In genomic region chr13:64531400-64531799, GRCh38 we compare ENCODE assay signal across 23 cellular contexts.
DNase-seq lines count a peak whose midpoint lies in the region; ATAC-seq, FAIRE-seq and TF ChIP-seq lines count a peak whose summit lies in the region.
"Had no signal": no experiment of that assay in that cellular context is flagged by ENCODE, and none has a peak within 500 bp of the region (broad histone marks: within the 10 kb centered on the region; RNA-seq: fewer than 3 reads in every experiment).

No MANE protein-coding gene starts in this region.

- H3K4me2 ChIP-seq in HepG2 (ENCODE audit: low read depth, low read length) (no peak overlapping the region), OCI-LY1 (ENCODE audit: low read length) (no peak overlapping the region), K562 (ENCODE audit: insufficient read depth, low read length) (no peak overlapping the region)
- H3K4me2 ChIP-seq: A549; BLaER1 treated with 17β-estradiol and CSF1 and Interleukin-3, amounts not matched to agents 10 nM and 100 nM had no signal

- ATAC-seq in HepG2 (no peak), right lobe of liver (no peak), K562 (no peak), GM18873 (IDR thresholded peaks at IDR 0.05; ENCODE audit: low FRiP score, unreplicated experiment) (no peak)
- ATAC-seq: A549 had no signal

- CTCF ChIA-PET in HepG2 (lab: Yijun Ruan, JAX; ENCODE audit: low intra/inter-chr PET ratio, low total read pairs): no interaction called here
- CTCF ChIA-PET in K562 (lab: Yijun Ruan, JAX; ENCODE audit: low intra/inter-chr PET ratio): no interaction called here

- H3K9me3 ChIP-seq in HepG2 (ENCODE audit: low read length) (no peaks in the 10 kb centered on the region), right lobe of liver (no peaks in the 10 kb centered on the region), OCI-LY1 (ENCODE audit: low read length) (0 out of 2 replicates have a peak, but pooled peaks cover 2% of the 10 kb centered on the region), K562 (replicated peaks; ENCODE audit: control insufficient read depth, insufficient read depth, low read depth, low read length) (no peaks in the 10 kb centered on the region)
- H3K9me3 ChIP-seq: A549; BE2C; BLaER1 treated with 17β-estradiol and CSF1 and Interleukin-3, amounts not matched to agents 10 nM and 100 nM; HAP-1 had no signal

- H3K27me3 ChIP-seq in HepG2 (ENCODE audit: control insufficient read depth in 1 of 2, insufficient read depth in 2 of 2, low read length in 2 of 2): no peaks in the 10 kb centered on the region
- H3K27me3 ChIP-seq in right lobe of liver: no peaks in the 10 kb centered on the region
- no peaks in the 10 kb centered on the region for H3K27me3 ChIP-seq in OCI-LY1 (ENCODE audit: insufficient read depth, low read length)
- no peaks in the 10 kb centered on the region for H3K27me3 ChIP-seq in K562 (ENCODE audit: control insufficient read depth in 2 of 2, insufficient read depth in 2 of 2, low read length in 2 of 2)
- H3K27me3 ChIP-seq: BE2C; BLaER1 treated with 17β-estradiol and CSF1 and Interleukin-3, amounts not matched to agents 10 nM and 100 nM had no signal

- no peaks in the 10 kb centered on the region for H3K9me1 ChIP-seq in K562 (ENCODE audit: control insufficient read depth, insufficient read depth, low read length)

- TF ChIP-seq POLR2A in HepG2 (IDR thresholded peaks at IDR 0.05; ENCODE audit: insufficient read depth in 1 of 2, low read depth in 2 of 2, low read length in 2 of 2) (no peak), right lobe of liver (IDR thresholded peaks at IDR 0.05) (no peak), K562 (conservative IDR thresholded peaks at IDR 0.05) (no peak)

- TF ChIP-seq CTCF in HepG2 (CRISPR knock-in tag; IDR thresholded peaks at IDR 0.05): no peak
- TF ChIP-seq CTCF in right lobe of liver (IDR thresholded peaks at IDR 0.05): no peak
- no peak for TF ChIP-seq CTCF in OCI-LY1 (IDR thresholded peaks at IDR 0.05; ENCODE audit: low read length)
- TF ChIP-seq CTCF in K562 (IDR thresholded peaks at IDR 0.05 in 2 of 3, conservative IDR thresholded peaks at IDR 0.05 in 1 of 3; ENCODE audit: insufficient read depth in 2 of 3, low read depth in 1 of 3, low read length in 3 of 3): no peak

- H3K9me2 ChIP-seq in OCI-LY1 (ENCODE audit: low read depth, low read length): no peaks in the 10 kb centered on the region

- H2AFZ ChIP-seq in HepG2 (ENCODE audit: low read length) (no peak overlapping the region), OCI-LY1 (ENCODE audit: low read length) (peak overlapping the region; percentile 24; the same call in 1 of the 2 replicates), K562 (ENCODE audit: low read depth, low read length) (no peak overlapping the region)

- no peaks in the 10 kb centered on the region for H4K20me1 ChIP-seq in HepG2 (ENCODE audit: insufficient read depth, low read length)
- H4K20me1 ChIP-seq in OCI-LY1 (ENCODE audit: insufficient read depth, low read length): no peaks in the 10 kb centered on the region
- no peaks in the 10 kb centered on the region for H4K20me1 ChIP-seq in K562 (replicated peaks; ENCODE audit: control insufficient read depth, insufficient read depth, low read length)
- H4K20me1 ChIP-seq: BLaER1 treated with 17β-estradiol and CSF1 and Interleukin-3, amounts not matched to agents 10 nM and 100 nM had no signal

- POLR2A ChIA-PET in HepG2 (lab: Yijun Ruan, JAX) (no interaction called here), K562 (lab: Yijun Ruan, JAX) (no interaction called here)

- H3K4me3 ChIP-seq in HepG2 (replicated peaks in 1 of 3; ENCODE audit: insufficient read depth in 1 of 3, low read depth in 2 of 3, low read length in 3 of 3): no peak overlapping the region
- H3K4me3 ChIP-seq in right lobe of liver: no peak overlapping the region
- no peak overlapping the region for H3K4me3 ChIP-seq in OCI-LY1 (ENCODE audit: low read depth, low read length, poor library complexity, severe bottlenecking)
- H3K4me3 ChIP-seq in K562: no peak overlapping the region
- H3K4me3 ChIP-seq: A549; BLaER1 treated with 17β-estradiol and CSF1 and Interleukin-3, amounts not matched to agents 10 nM and 100 nM; HAP-1 had no signal

- H3K27ac ChIP-seq in HepG2 (ENCODE audit: extremely low read length, insufficient read depth, low read length) (no peak overlapping the region), right lobe of liver (no peak overlapping the region), OCI-LY1 (ENCODE audit: low read depth, low read length, poor library complexity, severe bottlenecking) (no peak overlapping the region), K562 (ENCODE audit: extremely low read depth, low read depth, low read length) (no peak overlapping the region)
- H3K27ac ChIP-seq: A549; BLaER1 treated with 17β-estradiol and CSF1 and Interleukin-3, amounts not matched to agents 10 nM and 100 nM had no signal

- H3K9ac ChIP-seq in HepG2 (ENCODE audit: insufficient read depth, low read depth, low read length) (no peak overlapping the region), OCI-LY1 (ENCODE audit: low read length) (no peak overlapping the region), K562 (ENCODE audit: insufficient read depth in 1 of 2, low read depth in 2 of 2, low read length in 2 of 2) (no peak overlapping the region)
- H3K9ac ChIP-seq: BLaER1 treated with 17β-estradiol and CSF1 and Interleukin-3, amounts not matched to agents 10 nM and 100 nM had no signal

- H3K4me1 ChIP-seq in HepG2 (ENCODE audit: insufficient read depth, low read length) (no peaks in the 10 kb centered on the region), right lobe of liver (no peaks in the 10 kb centered on the region), OCI-LY1 (ENCODE audit: insufficient read depth, low read length, severe bottlenecking) (no peaks in the 10 kb centered on the region), K562 (replicated peaks in 1 of 2; ENCODE audit: control insufficient read depth in 2 of 2, insufficient read depth in 2 of 2, low read length in 2 of 2) (no peaks in the 10 kb centered on the region)
- H3K4me1 ChIP-seq: A549; BE2C; BLaER1 treated with 17β-estradiol and CSF1 and Interleukin-3, amounts not matched to agents 10 nM and 100 nM had no signal

- TF ChIP-seq EP300 in HepG2 (IDR thresholded peaks at IDR 0.05; ENCODE audit: low read depth in 2 of 2, low read length in 2 of 2) (no peak), HepG2 (CRISPR knock-in tag; IDR thresholded peaks at IDR 0.05; ENCODE audit: borderline replicate concordance) (no peak), K562 (IDR thresholded peaks at IDR 0.05; ENCODE audit: low read length) (no peak)

- WGBS in HepG2 (ENCODE audit: low lambda C conversion rate): under 1% methylated on average over 4 of the region's 4 CpGs
- WGBS in right lobe of liver (ENCODE audit: insufficient coverage, low coverage, low lambda C conversion rate, missing lambda C conversion rate): 43% methylated on average over 4 of the region's 4 CpGs
- 0% methylated on average over 3 of the region's 4 CpGs for WGBS in K562 (ENCODE audit: insufficient coverage, low coverage, missing lambda C conversion rate)

- H3F3A ChIP-seq in OCI-LY1 (ENCODE audit: insufficient read depth, low read length): no peaks in the 10 kb centered on the region

- no TSS peak for BruUV-seq in HepG2 (replicated peaks; lab: Mats Ljungman, UMichigan)
- no TSS peak for BruUV-seq in K562 (replicated peaks; lab: Mats Ljungman, UMichigan)

- H3K36me3 ChIP-seq in HepG2 (replicated peaks in 1 of 2; ENCODE audit: control insufficient read depth in 1 of 2, insufficient read depth in 2 of 2, low read length in 2 of 2) (no peaks in the 10 kb centered on the region), right lobe of liver (no peaks in the 10 kb centered on the region), OCI-LY1 (ENCODE audit: insufficient read depth, low read length) (no peaks in the 10 kb centered on the region), K562 (ENCODE audit: control insufficient read depth, insufficient read depth, low read length) (no peaks in the 10 kb centered on the region)
- H3K36me3 ChIP-seq: BE2C; BLaER1 treated with 17β-estradiol and CSF1 and Interleukin-3, amounts not matched to agents 10 nM and 100 nM; HAP-1 had no signal

- DNase-seq in HepG2 (ENCODE audit: low spot score) (no peak), right lobe of liver (no peak), K562 (ENCODE audit: extremely low read depth in 1 of 4, low spot score in 3 of 4) (no peak), NCI-H1048 (lab: John Stamatoyannopoulos, UW) (no peak)
- DNase-seq: 8988T; ACHN; BE2C; CD4-positive, alpha-beta T cell; CD8-positive, alpha-beta memory T cell; DMS 273 treated with DMSO at 0.1 percent for 48 hours; DMS79; EL; GDM1; GOT3; HFFc6 had no signal

- intact Hi-C loops in HepG2 (cut with micrococcal nuclease; ENCODE audit: unreplicated experiment): no loop called here
- intact Hi-C loops in right lobe of liver (cut with DNase I): no loop called here
- intact Hi-C loops in K562 (cut with micrococcal nuclease): no loop called here

- TF ChIP-seq RAD21 in HepG2 (CRISPR knock-in tag; IDR thresholded peaks at IDR 0.05): no peak
- TF ChIP-seq RAD21 in K562 (CRISPR knock-in tag; conservative IDR thresholded peaks at IDR 0.05 in 1 of 2, IDR thresholded peaks at IDR 0.05 in 1 of 2): no peak

- FAIRE-seq in HepG2 (lab: Jason Lieb, UNC) (no peak), K562 (lab: Jason Lieb, UNC) (no peak)
- FAIRE-seq: A549, D721Med, GM12892, GM19239 had no signal

- in situ Hi-C loops in HepG2 (cut with HindIII; ENCODE audit: extremely low pct_ligation_motif_present, low pct_unique_long_range_greater_than_20kb) (no loop called here), K562 (cut with MboI) (no loop called here)

- no peaks in the 10 kb centered on the region for H3K79me2 ChIP-seq in HepG2 (ENCODE audit: insufficient read depth, low read length)
- H3K79me2 ChIP-seq in OCI-LY1 (ENCODE audit: insufficient read depth, low read length): no peaks in the 10 kb centered on the region
- no peaks in the 10 kb centered on the region for H3K79me2 ChIP-seq in K562 (ENCODE audit: control insufficient read depth, insufficient read depth, low read length)

TF ChIP-seq in HepG2, 621 proteins besides CTCF, POLR2A, EP300 and RAD21 (continues in another document):
- no peak for TF ChIP-seq FOXJ3 (CRISPR knock-in tag; IDR thresholded peaks at IDR 0.05; ENCODE audit: borderline replicate concordance)

TF ChIP-seq in K562, 482 proteins besides CTCF, POLR2A, EP300 and RAD21 (continues in another document):
- TF ChIP-seq TFE3 (CRISPR knock-in tag; IDR thresholded peaks at IDR 0.05) (peak; percentile 80), RAD51 (IDR thresholded peaks at IDR 0.05; ENCODE audit: borderline replicate concordance, low read depth) (0 out of 2 replicates have a peak, but pooled peaks have one; percentile 19)

Comparison
In these comparisons a context has a peak if more than half of its experiments do, and no peak if none do; other contexts are left out.
1. Of the 241 proteins assayed by ChIP-seq in both HepG2 and K562: peak only in HepG2: none; only in K562: TFE3; in both: RAD51; in neither: 238; mixed calls (peak in some experiments, not most) for 1.